In genomic region chr16:52408197-52408845, GRCh38 we compare ENCODE assay signal across 1 cellular context.
A peak's percentile ranks its signal among the peaks of the same experiment; 100 is the strongest.
TF ChIP-seq lines count a peak whose summit lies in the region.

No MANE protein-coding gene starts in this region.

TF ChIP-seq in HepG2, 621 proteins besides CTCF, POLR2A, EP300 and RAD21 (continued from another document and continues in another):
- TF ChIP-seq MLXIP (CRISPR knock-in tag; IDR thresholded peaks at IDR 0.05; ENCODE audit: borderline replicate concordance) (no peak), GZF1 (CRISPR knock-in tag; IDR thresholded peaks at IDR 0.05) (no peak), RARA (CRISPR knock-in tag; IDR thresholded peaks at IDR 0.05) (peak; percentile 94), BCLAF1 (IDR thresholded peaks at IDR 0.05) (no peak), ZIK1 (CRISPR knock-in tag; IDR thresholded peaks at IDR 0.05; ENCODE audit: borderline replicate concordance, low read depth) (no peak), PHF21A (CRISPR knock-in tag; IDR thresholded peaks at IDR 0.05) (peak; percentile 92), ZNF431 (CRISPR knock-in tag; IDR thresholded peaks at IDR 0.05; ENCODE audit: borderline replicate concordance, low read depth) (peak; percentile 70; the same call in 1 of the 2 replicates), GPN1 (CRISPR knock-in tag; IDR thresholded peaks at IDR 0.05; ENCODE audit: borderline replicate concordance) (no peak), ZFP36L1 (CRISPR knock-in tag; IDR thresholded peaks at IDR 0.05) (0 out of 2 replicates have a peak, but pooled peaks have one; percentile 50), FOXJ3 (CRISPR knock-in tag; IDR thresholded peaks at IDR 0.05; ENCODE audit: borderline replicate concordance) (peak; percentile 81), KLF11 (CRISPR knock-in tag; IDR thresholded peaks at IDR 0.05) (no peak), ZNF883 (CRISPR knock-in tag; IDR thresholded peaks at IDR 0.05; ENCODE audit: not compliant biosample characterization) (no peak), ZNF484 (CRISPR knock-in tag; IDR thresholded peaks at IDR 0.05; ENCODE audit: borderline replicate concordance, low read depth) (no peak), ARID3A (IDR thresholded peaks at IDR 0.05; ENCODE audit: low read depth, low read length) (peak; percentile 85), ZNF878 (CRISPR knock-in tag; IDR thresholded peaks at IDR 0.05) (no peak; the same call in 1 of the 2 replicates), TBX2 (CRISPR knock-in tag; IDR thresholded peaks at IDR 0.05; ENCODE audit: borderline replicate concordance) (peak; percentile 98), RORA (CRISPR knock-in tag; IDR thresholded peaks at IDR 0.05) (no peak), ZNF569 (CRISPR knock-in tag; IDR thresholded peaks at IDR 0.05; ENCODE audit: borderline replicate concordance) (no peak), ADNP (CRISPR knock-in tag; IDR thresholded peaks at IDR 0.05) (no peak), E2F5 (CRISPR knock-in tag; conservative IDR thresholded peaks at IDR 0.05) (no peak), TEAD3 (CRISPR knock-in tag; optimal IDR thresholded peaks at IDR 0.05; ENCODE audit: borderline replicate concordance) (peak; percentile 95), FOXP1 (IDR thresholded peaks at IDR 0.05) (peak; percentile 72), FOXP1 (CRISPR knock-in tag; IDR thresholded peaks at IDR 0.05) (peak; percentile 96), AGO2 (optimal IDR thresholded peaks at IDR 0.05; ENCODE audit: low read depth, low read length) (no peak), HMG20A (CRISPR knock-in tag; IDR thresholded peaks at IDR 0.05; ENCODE audit: borderline replicate concordance) (peak; percentile 95), SCMH1 (CRISPR knock-in tag; IDR thresholded peaks at IDR 0.05; ENCODE audit: borderline replicate concordance) (no peak), EZH2 (conservative IDR thresholded peaks at IDR 0.05; ENCODE audit: low read depth, low read length) (no peak), ZNF782 (CRISPR knock-in tag; IDR thresholded peaks at IDR 0.05; ENCODE audit: borderline replicate concordance) (no peak; the same call in 1 of the 2 replicates), FOXC1 (CRISPR knock-in tag; IDR thresholded peaks at IDR 0.05; ENCODE audit: borderline replicate concordance) (no peak), DR1 (CRISPR knock-in tag; IDR thresholded peaks at IDR 0.05) (no peak), AKAP8 (CRISPR knock-in tag; IDR thresholded peaks at IDR 0.05) (no peak), ZBTB33 (CRISPR knock-in tag; IDR thresholded peaks at IDR 0.05) (no peak), HINFP (CRISPR knock-in tag; IDR thresholded peaks at IDR 0.05; ENCODE audit: low read depth) (0 out of 2 replicates have a peak, but pooled peaks have one; percentile 23), ZNF543 (CRISPR knock-in tag; IDR thresholded peaks at IDR 0.05) (peak; percentile 53), ZNF530 (CRISPR knock-in tag; IDR thresholded peaks at IDR 0.05; ENCODE audit: low read depth) (no peak), ZMYM3 (CRISPR knock-in tag; IDR thresholded peaks at IDR 0.05) (peak; percentile 19; the same call in 1 of the 2 replicates), TCF7 (IDR thresholded peaks at IDR 0.05; ENCODE audit: low read depth) (peak; percentile 99), MED8 (CRISPR knock-in tag; IDR thresholded peaks at IDR 0.05; ENCODE audit: insufficient replicate concordance) (peak; percentile 71), ZNF460 (CRISPR knock-in tag; IDR thresholded peaks at IDR 0.05; ENCODE audit: borderline replicate concordance) (no peak), ZNF367 (CRISPR knock-in tag; IDR thresholded peaks at IDR 0.05; ENCODE audit: borderline replicate concordance) (no peak), NFIC (IDR thresholded peaks at IDR 0.05; ENCODE audit: low read length) (peak; percentile 98), ZNF318 (CRISPR knock-in tag; IDR thresholded peaks at IDR 0.05) (no peak), ZNF547 (CRISPR knock-in tag; IDR thresholded peaks at IDR 0.05) (peak; percentile 53)
